1 cellular context compared by ENCODE assay signal in the genomic region with DNA sequence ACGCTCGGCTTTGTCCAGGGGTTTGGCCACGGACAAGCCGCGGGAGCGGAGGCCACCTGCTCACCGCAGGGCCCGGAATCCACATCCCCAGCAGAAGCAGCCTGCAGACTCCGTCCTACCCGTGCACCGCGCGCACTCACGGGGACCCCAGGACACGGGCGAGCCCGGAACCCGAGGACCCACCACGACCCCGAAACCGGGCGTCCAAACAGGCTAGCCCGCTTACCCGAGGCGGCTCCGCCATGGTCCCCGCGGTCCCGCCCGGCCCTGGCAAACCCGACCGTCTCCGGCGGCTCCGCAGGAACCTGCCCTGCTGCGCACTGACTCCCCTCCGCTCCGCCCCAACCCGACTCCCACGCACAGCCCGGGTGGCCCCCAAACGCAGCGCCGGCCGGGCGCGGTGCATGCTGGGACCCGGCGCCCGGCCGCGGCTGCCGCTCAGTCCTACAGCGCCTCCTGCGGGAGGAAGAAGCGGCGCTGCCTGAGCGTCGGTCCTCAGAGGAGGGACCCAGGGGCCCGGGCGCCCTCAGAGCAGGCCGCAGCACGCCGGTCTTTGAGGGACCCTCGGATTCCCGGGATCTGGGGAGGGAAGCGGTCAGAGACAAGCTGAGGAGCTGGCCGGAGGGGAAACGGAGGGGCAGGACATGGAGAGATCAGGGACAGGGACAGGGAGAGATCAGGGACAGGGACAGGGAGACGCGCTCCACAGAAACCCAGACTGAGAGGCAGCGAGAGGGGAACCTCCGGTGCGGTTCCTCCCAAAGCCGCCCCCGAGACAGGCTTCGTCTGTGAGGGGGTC.
TF ChIP-seq lines count a peak whose summit lies in the region.

A gene with protein sequence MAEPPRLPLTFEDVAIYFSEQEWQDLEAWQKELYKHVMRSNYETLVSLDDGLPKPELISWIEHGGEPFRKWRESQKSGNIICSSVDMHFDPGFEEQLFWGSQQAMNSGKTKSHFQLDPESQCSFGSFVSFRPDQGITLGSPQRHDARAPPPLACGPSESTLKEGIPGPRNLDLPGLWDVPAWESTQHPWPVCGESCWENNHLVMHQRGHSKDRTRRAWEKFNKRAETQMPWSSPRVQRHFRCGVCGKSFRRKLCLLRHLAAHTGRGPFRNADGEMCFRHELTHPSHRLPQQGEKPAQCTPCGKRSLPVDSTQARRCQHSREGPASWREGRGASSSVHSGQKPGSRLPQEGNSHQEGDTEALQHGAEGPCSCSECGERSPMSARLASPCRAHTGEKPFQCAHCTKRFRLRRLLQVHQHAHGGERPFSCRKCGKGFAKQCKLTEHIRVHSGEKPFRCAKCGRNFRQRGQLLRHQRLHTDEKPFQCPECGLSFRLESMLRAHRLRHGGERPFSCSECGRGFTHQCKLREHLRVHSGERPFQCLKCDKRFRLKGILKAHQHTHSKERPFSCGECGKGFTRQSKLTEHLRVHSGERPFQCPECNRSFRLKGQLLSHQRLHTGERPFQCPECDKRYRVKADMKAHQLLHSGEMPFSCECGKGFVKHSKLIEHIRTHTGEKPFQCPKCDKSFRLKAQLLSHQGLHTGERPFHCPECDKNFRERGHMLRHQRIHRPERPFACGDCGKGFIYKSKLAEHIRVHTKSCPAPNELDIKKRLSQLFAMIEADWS (minus strand): TSS at position 322 of the 799 bp plus-strand sequence. CDS start 78 bp downstream, at position 244.

TF ChIP-seq in HepG2, 621 proteins besides CTCF, POLR2A, EP300 and RAD21 (continued from another document and continues in another):
- TF ChIP-seq, protein P1, sequence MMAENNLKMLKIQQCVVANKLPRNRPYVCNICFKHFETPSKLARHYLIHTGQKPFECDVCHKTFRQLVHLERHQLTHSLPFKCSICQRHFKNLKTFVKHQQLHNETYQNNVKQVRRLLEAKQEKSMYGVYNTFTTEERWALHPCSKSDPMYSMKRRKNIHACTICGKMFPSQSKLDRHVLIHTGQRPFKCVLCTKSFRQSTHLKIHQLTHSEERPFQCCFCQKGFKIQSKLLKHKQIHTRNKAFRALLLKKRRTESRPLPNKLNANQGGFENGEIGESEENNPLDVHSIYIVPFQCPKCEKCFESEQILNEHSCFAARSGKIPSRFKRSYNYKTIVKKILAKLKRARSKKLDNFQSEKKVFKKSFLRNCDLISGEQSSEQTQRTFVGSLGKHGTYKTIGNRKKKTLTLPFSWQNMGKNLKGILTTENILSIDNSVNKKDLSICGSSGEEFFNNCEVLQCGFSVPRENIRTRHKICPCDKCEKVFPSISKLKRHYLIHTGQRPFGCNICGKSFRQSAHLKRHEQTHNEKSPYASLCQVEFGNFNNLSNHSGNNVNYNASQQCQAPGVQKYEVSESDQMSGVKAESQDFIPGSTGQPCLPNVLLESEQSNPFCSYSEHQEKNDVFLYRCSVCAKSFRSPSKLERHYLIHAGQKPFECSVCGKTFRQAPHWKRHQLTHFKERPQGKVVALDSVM (CRISPR knock-in tag; IDR thresholded peaks at IDR 0.05) = peak; percentile 84
- TF ChIP-seq ZNF362 (CRISPR knock-in tag; IDR thresholded peaks at IDR 0.05; ENCODE audit: borderline replicate concordance) (peak; percentile 56; the same call in 1 of the 2 replicates), MYNN (CRISPR knock-in tag; IDR thresholded peaks at IDR 0.05; ENCODE audit: low read depth) (peak; percentile 46; the same call in 1 of the 2 replicates), BORCS8-MEF2B (CRISPR knock-in tag; IDR thresholded peaks at IDR 0.05) (no peak; the same call in 1 of the 2 replicates), UBTF (CRISPR knock-in tag; IDR thresholded peaks at IDR 0.05) (peak; percentile 97), KDM5A (IDR thresholded peaks at IDR 0.05; ENCODE audit: borderline replicate concordance, low read length) (peak; percentile 57; the same call in 1 of the 2 replicates), ZNF747 (CRISPR knock-in tag; IDR thresholded peaks at IDR 0.05; ENCODE audit: borderline replicate concordance) (peak; percentile 86), CBX5 (CRISPR knock-in tag; IDR thresholded peaks at IDR 0.05; ENCODE audit: borderline replicate concordance) (0 out of 2 replicates have a peak, but pooled peaks have one; percentile 36), HOXA5 (CRISPR knock-in tag; IDR thresholded peaks at IDR 0.05) (peak; percentile 60), HNRNPLL (IDR thresholded peaks at IDR 0.05; ENCODE audit: low read depth, low read length, poor library complexity, severe bottlenecking) (peak; percentile 93), PHF5A (CRISPR knock-in tag; IDR thresholded peaks at IDR 0.05; ENCODE audit: low read depth, unreplicated experiment) (no peak), DNMT1 (CRISPR knock-in tag; IDR thresholded peaks at IDR 0.05) (0 out of 2 replicates have a peak, but pooled peaks have one; percentile 64), NFATC3 (CRISPR knock-in tag; IDR thresholded peaks at IDR 0.05) (peak; percentile 48; the same call in 1 of the 2 replicates), ZNF558 (CRISPR knock-in tag; IDR thresholded peaks at IDR 0.05; ENCODE audit: borderline replicate concordance) (peak; percentile 80; the same call in 1 of the 2 replicates), ZFP36L2 (CRISPR knock-in tag; IDR thresholded peaks at IDR 0.05) (0 out of 2 replicates have a peak, but pooled peaks have one; percentile 28), ARNT (IDR thresholded peaks at IDR 0.05) (no peak), ZBTB7B (CRISPR knock-in tag; IDR thresholded peaks at IDR 0.05) (peak; percentile 88), REPIN1 (CRISPR knock-in tag; IDR thresholded peaks at IDR 0.05; ENCODE audit: borderline replicate concordance, low read depth) (peak; percentile 35), IKZF5 (CRISPR knock-in tag; IDR thresholded peaks at IDR 0.05) (peak; percentile 56; the same call in 1 of the 2 replicates), ZC3H4 (CRISPR knock-in tag; IDR thresholded peaks at IDR 0.05; ENCODE audit: borderline replicate concordance) (no peak), MAX (IDR thresholded peaks at IDR 0.05) (peak; percentile 73; the same call in 1 of the 2 replicates), ZNF337 (CRISPR knock-in tag; IDR thresholded peaks at IDR 0.05; ENCODE audit: borderline replicate concordance, low read depth) (peak; percentile 73; the same call in 1 of the 2 replicates), PAX8 (CRISPR knock-in tag; IDR thresholded peaks at IDR 0.05; ENCODE audit: borderline replicate concordance) (peak; percentile 63; the same call in 1 of the 2 replicates), RFX1 (IDR thresholded peaks at IDR 0.05) (no peak), DPF2 (CRISPR knock-in tag; IDR thresholded peaks at IDR 0.05; ENCODE audit: borderline replicate concordance, low read depth) (no peak), ZNF776 (CRISPR knock-in tag; IDR thresholded peaks at IDR 0.05) (peak; percentile 17; the same call in 1 of the 2 replicates), SKI (IDR thresholded peaks at IDR 0.05; ENCODE audit: partially characterized antibody) (peak; percentile 56), TOE1 (CRISPR knock-in tag; IDR thresholded peaks at IDR 0.05) (no peak), ZFP36 (IDR thresholded peaks at IDR 0.05; ENCODE audit: borderline replicate concordance, low read depth, low read length, partially characterized antibody) (no peak), ZNF446 (CRISPR knock-in tag; IDR thresholded peaks at IDR 0.05) (no peak; the same call in 1 of the 2 replicates), ZBTB4 (CRISPR knock-in tag; IDR thresholded peaks at IDR 0.05; ENCODE audit: borderline replicate concordance) (peak; percentile 27; the same call in 1 of the 2 replicates), KLF12 (CRISPR knock-in tag; IDR thresholded peaks at IDR 0.05; ENCODE audit: borderline replicate concordance) (peak; percentile 62; the same call in 1 of the 2 replicates), ATF7-NPFF (CRISPR knock-in tag; IDR thresholded peaks at IDR 0.05; ENCODE audit: low read depth) (peak; percentile 90), POGZ (CRISPR knock-in tag; IDR thresholded peaks at IDR 0.05) (peak; percentile 42; the same call in 1 of the 2 replicates), TP53 (CRISPR knock-in tag; conservative IDR thresholded peaks at IDR 0.05) (no peak; the same call in 1 of the 2 replicates), HMGA1 (CRISPR knock-in tag; conservative IDR thresholded peaks at IDR 0.05) (no peak), BCL3 (CRISPR knock-in tag; IDR thresholded peaks at IDR 0.05) (peak; percentile 84), ZNF329 (CRISPR knock-in tag; IDR thresholded peaks at IDR 0.05; ENCODE audit: low read depth) (peak; percentile 66; the same call in 1 of the 2 replicates), MEF2D (CRISPR knock-in tag; IDR thresholded peaks at IDR 0.05) (peak; percentile 42; the same call in 1 of the 2 replicates), ZFP36L1 (CRISPR knock-in tag; IDR thresholded peaks at IDR 0.05) (peak; percentile 91), ZNF431 (CRISPR knock-in tag; IDR thresholded peaks at IDR 0.05; ENCODE audit: borderline replicate concordance, low read depth) (no peak; the same call in 1 of the 2 replicates), ZNF879 (CRISPR knock-in tag; IDR thresholded peaks at IDR 0.05) (peak; percentile 96)
- TF ChIP-seq, protein P2, sequence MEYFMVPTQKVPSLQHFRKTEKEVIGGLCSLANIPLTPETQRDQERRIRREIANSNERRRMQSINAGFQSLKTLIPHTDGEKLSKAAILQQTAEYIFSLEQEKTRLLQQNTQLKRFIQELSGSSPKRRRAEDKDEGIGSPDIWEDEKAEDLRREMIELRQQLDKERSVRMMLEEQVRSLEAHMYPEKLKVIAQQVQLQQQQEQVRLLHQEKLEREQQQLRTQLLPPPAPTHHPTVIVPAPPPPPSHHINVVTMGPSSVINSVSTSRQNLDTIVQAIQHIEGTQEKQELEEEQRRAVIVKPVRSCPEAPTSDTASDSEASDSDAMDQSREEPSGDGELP (IDR thresholded peaks at IDR 0.05; ENCODE audit: borderline replicate concordance, low read depth) = no peak
- TF ChIP-seq, protein P3, sequence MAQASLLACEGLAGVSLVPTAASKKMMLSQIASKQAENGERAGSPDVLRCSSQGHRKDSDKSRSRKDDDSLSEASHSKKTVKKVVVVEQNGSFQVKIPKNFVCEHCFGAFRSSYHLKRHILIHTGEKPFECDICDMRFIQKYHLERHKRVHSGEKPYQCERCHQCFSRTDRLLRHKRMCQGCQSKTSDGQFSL (CRISPR knock-in tag; IDR thresholded peaks at IDR 0.05) = no peak; the same call in 1 of the 2 replicates
